In the genomic region with DNA sequence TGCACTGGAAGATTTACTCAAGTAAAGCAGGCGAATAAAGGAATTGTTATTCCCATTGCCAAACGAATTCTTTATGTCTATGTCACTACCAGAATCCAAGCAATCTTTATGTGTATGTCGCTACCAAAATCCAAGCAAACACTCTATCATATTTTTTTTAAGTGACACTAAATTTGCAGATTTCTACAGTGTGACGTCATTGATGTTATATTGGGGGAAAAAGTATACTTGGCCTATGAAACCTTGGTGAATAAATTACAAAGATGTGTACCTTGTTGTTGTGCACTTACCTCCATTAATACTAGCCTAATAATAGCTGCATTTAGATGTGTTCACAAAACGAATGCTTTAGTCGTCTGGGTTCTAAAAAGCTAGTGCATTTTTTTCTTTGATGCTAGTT, we compare ENCODE assay signal across 9 cellular contexts. TPM values are rescaled to one million over a fixed set of nuclear protein-coding genes. Genes with fewer than 3 reads are reported as not detected.
DNase-seq lines count a peak whose midpoint lies in the region; ATAC-seq and TF ChIP-seq lines count a peak whose summit lies in the region.
"Had no signal": no experiment of that assay in that cellular context is flagged by ENCODE, and none has a peak within 500 bp of the region (broad histone marks: within the 10 kb centered on the region; RNA-seq: fewer than 3 reads in every experiment).

No MANE protein-coding gene starts in this region.

- H3K9me2 ChIP-seq in Loucy (replicated peaks; ENCODE audit: low read depth, low read length) = no peaks in the 10 kb centered on the region

- H3K9me3 ChIP-seq in DND-41 (ENCODE audit: insufficient read depth, low read length, severe bottlenecking) = no peaks in the 10 kb centered on the region
- no peaks in the 10 kb centered on the region for H3K9me3 ChIP-seq in Loucy (ENCODE audit: insufficient read depth, low read depth, low read length)
- H3K9me3 ChIP-seq in lower lobe of right lung = no peaks in the 10 kb centered on the region

- H3K27me3 Mint-ChIP-seq in central memory CD8-positive, alpha-beta T cell = no peaks in the 10 kb centered on the region
- no peaks in the 10 kb centered on the region for H3K27me3 Mint-ChIP-seq in nephron progenitor cell (ENCODE audit: low read depth, poor library complexity)

- intact Hi-C loops in lower lobe of right lung (cut with DNase I) = no loop called here

- H3K27me3 ChIP-seq in DND-41 (ENCODE audit: insufficient read depth, low read length, poor library complexity) (no peaks in the 10 kb centered on the region), Loucy (ENCODE audit: insufficient read depth, low read length, poor library complexity, severe bottlenecking) (no peaks in the 10 kb centered on the region), lower lobe of right lung (ENCODE audit: low read depth) (no peaks in the 10 kb centered on the region)

- H3K36me3 Mint-ChIP-seq in central memory CD8-positive, alpha-beta T cell (ENCODE audit: insufficient read depth) = peaks cover 7% of the 10 kb centered on the region
- H3K36me3 Mint-ChIP-seq in nephron progenitor cell (ENCODE audit: low read depth) = peaks cover 28% of the 10 kb centered on the region

- H3F3A ChIP-seq in Loucy (ENCODE audit: low read depth) = 0 out of 2 replicates have a peak, but pooled peaks cover 3% of the 10 kb centered on the region

- no peaks in the 10 kb centered on the region for H4K20me1 ChIP-seq in DND-41 (ENCODE audit: insufficient read depth, low read length)
- H4K20me1 ChIP-seq in Loucy (ENCODE audit: insufficient read depth, low read length, poor library complexity, severe bottlenecking) = peaks cover 16% of the 10 kb centered on the region

- H3K9me3 Mint-ChIP-seq in central memory CD8-positive, alpha-beta T cell = no peaks in the 10 kb centered on the region
- H3K9me3 Mint-ChIP-seq in nephron progenitor cell = no peaks in the 10 kb centered on the region

- H3K79me2 ChIP-seq in DND-41 (ENCODE audit: insufficient read depth, low read length) = peaks cover 60% of the 10 kb centered on the region
- H3K79me2 ChIP-seq in Loucy (ENCODE audit: insufficient read depth, low read length) = peaks cover 57% of the 10 kb centered on the region

- peaks cover 14% of the 10 kb centered on the region for H3K4me1 Mint-ChIP-seq in central memory CD8-positive, alpha-beta T cell
- H3K4me1 Mint-ChIP-seq in nephron progenitor cell = peaks cover 40% of the 10 kb centered on the region

- H3K4me3 ChIP-seq in DND-41 (ENCODE audit: low read depth in 1 of 2, low read length in 2 of 2) (peak overlapping the region; percentile 63 to 87), Loucy (ENCODE audit: low read length, poor library complexity, severe bottlenecking) (peak overlapping the region; percentile 91), lower lobe of right lung (no peak overlapping the region)

- peak overlapping the region; percentile 91 for H3K4me3 Mint-ChIP-seq in central memory CD8-positive, alpha-beta T cell
- peak overlapping the region; percentile 99 for H3K4me3 Mint-ChIP-seq in nephron progenitor cell

- H3K27ac Mint-ChIP-seq in central memory CD8-positive, alpha-beta T cell (ENCODE audit: low read depth) = no peak overlapping the region
- no peak overlapping the region for H3K27ac Mint-ChIP-seq in nephron progenitor cell

- DNase-seq in DND-41 = no peak
- DNase-seq in central memory CD8-positive, alpha-beta T cell (ENCODE audit: low spot score in 2 of 2) = no peak
- no peak for DNase-seq in nephron progenitor cell
- DNase-seq in lower lobe of right lung = no peak
- no peak for DNase-seq in hypothalamus (lab: John Stamatoyannopoulos, UW)
- DNase-seq in SIG-M5 treated with dmso at 0.1 percent for 504 hours (lab: John Stamatoyannopoulos, UW; ENCODE audit: unreplicated experiment) = no peak
- DNase-seq: NCI-H1930 had no signal

- H3K9ac ChIP-seq in DND-41 (ENCODE audit: low read depth, low read length) (peak overlapping the region; percentile 88), Loucy (ENCODE audit: low read depth, low read length, poor library complexity, severe bottlenecking) (peak overlapping the region; percentile 86)

- H3K4me2 ChIP-seq in DND-41 (ENCODE audit: insufficient read depth, low read length) (peak overlapping the region; percentile 81), Loucy (ENCODE audit: low read depth, low read length, poor library complexity, severe bottlenecking) (peak overlapping the region; percentile 94)

- H3K36me3 ChIP-seq in DND-41 (ENCODE audit: insufficient read depth, low read length) (peaks cover 48% of the 10 kb centered on the region), Loucy (ENCODE audit: insufficient read depth, low read length) (peaks cover 8% of the 10 kb centered on the region), lower lobe of right lung (no peaks in the 10 kb centered on the region)

- peak overlapping the region; percentile 98 for H3K27ac ChIP-seq in DND-41 (ENCODE audit: low read length)
- no peak overlapping the region for H3K27ac ChIP-seq in lower lobe of right lung

- ATAC-seq in DND-41 (ENCODE audit: insufficient read depth, low read depth) = no peak
- no peak for ATAC-seq in central memory CD8-positive, alpha-beta T cell (replicated peaks; ENCODE audit: extremely low read depth, poor library complexity, severe bottlenecking)
- ATAC-seq in lower lobe of right lung = no peak
- no peak for ATAC-seq in GM18511 (IDR thresholded peaks at IDR 0.05; ENCODE audit: unreplicated experiment)

- H2AFZ ChIP-seq in DND-41 (ENCODE audit: low read depth, low read length) (no peak overlapping the region), Loucy (ENCODE audit: low read length) (no peak overlapping the region)

- TF ChIP-seq CTCF in DND-41 (IDR thresholded peaks at IDR 0.05; ENCODE audit: borderline replicate concordance, extremely low read depth, low read length, poor library complexity, severe bottlenecking) (no peak), Loucy (conservative IDR thresholded peaks at IDR 0.05; ENCODE audit: low read length) (no peak), nephron progenitor cell (IDR thresholded peaks at IDR 0.05) (no peak), lower lobe of right lung (IDR thresholded peaks at IDR 0.05) (no peak)

- H3K4me1 ChIP-seq in DND-41 (ENCODE audit: insufficient read depth, low read length) (peaks cover 56% of the 10 kb centered on the region), Loucy (ENCODE audit: insufficient read depth, low read length, poor library complexity, severe bottlenecking) (peaks cover 48% of the 10 kb centered on the region), lower lobe of right lung (peaks cover 7% of the 10 kb centered on the region)

RNA-seq across cellular contexts. Expression of gene TTK, which starts 1.0 kb away (rescaled TPM):
- total RNA-seq in lower lobe of right lung = 1.7 TPM

RNA-seq across cellular contexts. Expression of gene ELOVL4, which starts 58.1 kb away (rescaled TPM):
- 0.24 TPM for total RNA-seq in lower lobe of right lung
